ENCODE assay signal across 12 cellular contexts in the genomic region with DNA sequence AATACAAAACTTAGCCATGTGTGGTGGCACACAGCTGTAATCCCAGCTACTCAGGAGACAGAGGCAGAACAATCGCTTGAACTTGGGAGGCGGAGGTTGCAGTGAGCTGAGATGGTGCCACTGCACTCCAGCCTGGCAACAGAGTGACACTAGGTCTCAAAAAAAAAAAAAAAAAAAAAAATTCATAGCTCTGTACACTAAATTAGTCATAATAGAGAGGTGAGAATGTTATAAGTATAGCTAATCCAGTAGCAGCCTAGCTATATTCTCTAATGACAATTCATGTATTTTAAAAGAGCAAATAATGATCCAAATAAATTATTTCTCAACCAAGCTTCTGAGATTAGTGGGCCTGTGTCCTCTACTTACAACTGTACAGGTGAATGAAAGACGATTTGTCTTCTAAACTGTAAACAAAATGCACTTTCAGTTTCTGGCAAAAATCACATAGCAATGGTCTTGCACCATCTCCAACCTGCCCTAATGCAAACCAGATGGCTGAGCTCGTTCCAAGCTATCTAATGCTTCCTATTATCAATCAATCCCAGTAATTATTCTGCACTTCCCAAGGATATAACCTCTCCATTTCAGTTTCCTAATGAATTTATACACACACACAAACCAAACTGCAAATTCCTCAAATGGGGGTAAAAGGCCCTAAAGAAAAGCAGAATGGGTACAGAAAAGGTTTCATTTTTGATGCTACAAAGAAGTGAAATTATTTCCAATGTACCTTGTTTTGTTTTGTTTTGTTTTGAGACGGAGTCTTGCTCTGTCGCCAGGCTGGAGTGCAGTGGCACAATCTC. TPM values are rescaled to one million over a fixed set of nuclear protein-coding genes. Genes with fewer than 3 reads are reported as not detected.
DNase-seq lines count a peak whose midpoint lies in the region; ATAC-seq, FAIRE-seq and TF ChIP-seq lines count a peak whose summit lies in the region.
"Had no signal": no experiment of that assay in that cellular context is flagged by ENCODE, and none has a peak within 500 bp of the region (broad histone marks: within the 10 kb centered on the region; RNA-seq: fewer than 3 reads in every experiment).

No MANE protein-coding gene starts in this region.

- H3K27ac ChIP-seq in RWPE1 (peak overlapping the region; percentile 31; the same call in 1 of the 2 replicates), neural progenitor cell (no peak overlapping the region)

- H3K9me3 Mint-ChIP-seq in neural progenitor cell: no peaks in the 10 kb centered on the region

- H3K4me1 ChIP-seq in neural progenitor cell: no peaks in the 10 kb centered on the region

- H3K36me3 ChIP-seq in neural progenitor cell: peaks cover 2% of the 10 kb centered on the region
- H3K36me3 ChIP-seq: transverse colon had no signal

- H3K4me1 Mint-ChIP-seq in neural progenitor cell: peaks cover 7% of the 10 kb centered on the region

- no peaks in the 10 kb centered on the region for H3K9me3 ChIP-seq in neural progenitor cell (ENCODE audit: low read depth)
- H3K9me3 ChIP-seq: transverse colon had no signal

- peaks cover 100% of the 10 kb centered on the region for H3K79me2 ChIP-seq in neural progenitor cell (ENCODE audit: low read depth)

- FAIRE-seq in GM18507 (lab: Jason Lieb, UNC) (peak; percentile 36), GM19239 (lab: Jason Lieb, UNC) (no peak)

- CTCF ChIA-PET in RWPE1 (lab: Yijun Ruan, JAX): no interaction called here

- no peak overlapping the region for H3K4me3 Mint-ChIP-seq in neural progenitor cell
- H3K4me3 Mint-ChIP-seq: H9 had no signal

- H4K20me1 ChIP-seq in neural progenitor cell (ENCODE audit: low read depth): peaks cover 67% of the 10 kb centered on the region

- peaks cover 10% of the 10 kb centered on the region for H3F3A ChIP-seq in neural progenitor cell (ENCODE audit: low read depth)

- H3K4me2 ChIP-seq in neural progenitor cell: no peak overlapping the region

- ATAC-seq in GM19351 (IDR thresholded peaks at IDR 0.05; ENCODE audit: unreplicated experiment): no peak

- H3K27me3 ChIP-seq in neural progenitor cell: no peaks in the 10 kb centered on the region
- H3K27me3 ChIP-seq: transverse colon had no signal

- H3K9ac ChIP-seq in neural progenitor cell: no peak overlapping the region

- peaks cover 2% of the 10 kb centered on the region for H3K27me3 Mint-ChIP-seq in neural progenitor cell (ENCODE audit: insufficient read depth, low read depth)

- H3K4me3 ChIP-seq in fibroblast of pulmonary artery (replicated peaks; ENCODE audit: low read depth, low read length) (no peak overlapping the region), neural progenitor cell (no peak overlapping the region)
- H3K4me3 ChIP-seq: transverse colon had no signal

- no peak for TF ChIP-seq CTCF in AG09319 (IDR thresholded peaks at IDR 0.05; ENCODE audit: low read depth, low read length)
- TF ChIP-seq CTCF in RWPE1 (conservative IDR thresholded peaks at IDR 0.05; ENCODE audit: low read depth): no peak
- TF ChIP-seq CTCF in fibroblast of pulmonary artery (IDR thresholded peaks at IDR 0.05; ENCODE audit: low read length, missing control alignments): no peak
- no peak for TF ChIP-seq CTCF in neural progenitor cell (IDR thresholded peaks at IDR 0.05)

- H3K27ac Mint-ChIP-seq in neural progenitor cell: no peak overlapping the region

- H2AFZ ChIP-seq in neural progenitor cell (replicated peaks): no peak overlapping the region

- DNase-seq in AG09319 (ENCODE audit: extremely low read depth, low read depth): peak; percentile 28
- no peak for DNase-seq in GM18507 (ENCODE audit: extremely low spot score, insufficient read length, low read depth)
- DNase-seq in RWPE1 (ENCODE audit: low spot score): no peak
- peak; percentile 46 for DNase-seq in fibroblast of pulmonary artery (ENCODE audit: low read depth)
- no peak for DNase-seq in GM19239 (ENCODE audit: insufficient read length, low spot score)
- no peak for DNase-seq in neural progenitor cell (ENCODE audit: low spot score)
- DNase-seq in CD1c-positive myeloid dendritic cell (ENCODE audit: extremely low spot score): no peak
- DNase-seq: H9, NCI-H187 treated with DMSO at 0.1 percent for 48 hours, SHP77, transverse colon had no signal

- H3K36me3 Mint-ChIP-seq in neural progenitor cell: peaks cover 10% of the 10 kb centered on the region

- POLR2A ChIA-PET in RWPE1 (lab: Yijun Ruan, JAX; ENCODE audit: low non-redundant PET): interaction anchor here (0.7 kb wide), 1 partner anchor 48 kb away, joined by 6 read pairs; no protein-coding TSS in a partner anchor

RNA-seq across cellular contexts. Expression of gene GATAD2B, which starts 56.5 kb away (rescaled TPM):
- 14.8 and 16.8 TPM in 2 replicates for total RNA-seq in neural progenitor cell (ENCODE audit: low replicate concordance)

Comparison
In these comparisons a context has a peak if more than half of its experiments do, and no peak if none do; other contexts are left out.
1. DNase-seq: peak in AG09319 (single experiment) and fibroblast of pulmonary artery (single experiment); none in GM18507 (single experiment), RWPE1 (single experiment), GM19239 (single experiment), neural progenitor cell (single experiment) and CD1c-positive myeloid dendritic cell (single experiment).